ENCODE assay signal across 10 cellular contexts in the genomic region with DNA sequence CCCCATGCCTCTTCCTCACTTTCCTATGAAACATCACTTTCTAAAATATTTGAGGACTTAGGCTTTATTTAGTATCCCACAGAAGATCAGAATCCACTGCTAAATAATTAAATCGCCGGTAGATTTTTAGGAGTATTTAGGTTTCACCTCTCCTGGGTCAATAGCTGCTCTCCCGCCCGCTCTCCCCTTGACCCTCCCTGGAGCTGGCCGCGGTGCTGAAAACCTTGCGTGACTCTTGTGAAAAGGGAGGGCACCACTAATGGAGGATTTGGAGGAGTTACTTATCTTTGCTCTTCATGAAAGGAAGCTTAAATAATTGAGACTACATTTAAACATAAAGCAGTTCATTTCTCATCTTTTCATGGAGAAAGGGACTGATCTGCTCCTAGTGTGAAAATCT. TPM values are rescaled to one million over a fixed set of nuclear protein-coding genes. Genes with fewer than 3 reads are reported as not detected.
DNase-seq lines count a peak whose midpoint lies in the region; ATAC-seq and TF ChIP-seq lines count a peak whose summit lies in the region.
"Had no signal": no experiment of that assay in that cellular context is flagged by ENCODE, and none has a peak within 500 bp of the region (broad histone marks: within the 10 kb centered on the region; RNA-seq: fewer than 3 reads in every experiment).

No MANE protein-coding gene starts in this region.

- H3K9me2 ChIP-seq in Karpas-422 (replicated peaks; ENCODE audit: insufficient read depth, low read length): no peaks in the 10 kb centered on the region

- H3K4me2 ChIP-seq in Karpas-422 (ENCODE audit: low read depth, low read length, poor library complexity, severe bottlenecking): no peak overlapping the region

- H3K79me2 ChIP-seq in Karpas-422 (ENCODE audit: low read length): no peaks in the 10 kb centered on the region

- no peak overlapping the region for H3K4me3 ChIP-seq in GM12865 (ENCODE audit: low read depth, low read length)
- H3K4me3 ChIP-seq in Karpas-422 (ENCODE audit: low read length): no peak overlapping the region
- H3K4me3 ChIP-seq: lower lobe of right lung had no signal

- H3K4me1 ChIP-seq in Karpas-422 (ENCODE audit: low read length): no peaks in the 10 kb centered on the region
- H3K4me1 ChIP-seq: lower lobe of right lung had no signal

- DNase-seq in GM12865 (ENCODE audit: low read depth): peak; percentile 44
- DNase-seq in Karpas-422: peak; percentile 66
- peak; percentile 17 for DNase-seq in amniotic epithelial cell (ENCODE audit: low read depth)
- peak; percentile 92 for DNase-seq in nephron progenitor cell
- DNase-seq in NCI-H146 treated with DMSO at 0.1 percent for 48 hours (lab: John Stamatoyannopoulos, UW; ENCODE audit: unreplicated experiment): no peak
- DNase-seq: activated CD4-positive, alpha-beta T cell treated with anti-CD3 and anti-CD28 coated beads, Interleukin-2, amount 50 U/mL, for 1 hour; lower lobe of right lung had no signal

- H4K20me1 ChIP-seq in Karpas-422 (ENCODE audit: insufficient read depth, low read depth, low read length): no peaks in the 10 kb centered on the region

- no peaks in the 10 kb centered on the region for H3K36me3 Mint-ChIP-seq in nephron progenitor cell (ENCODE audit: low read depth)

- H3K4me3 Mint-ChIP-seq in nephron progenitor cell: no peak overlapping the region

- H3K9ac ChIP-seq in Karpas-422 (ENCODE audit: low read length): no peak overlapping the region

- no peak overlapping the region for H2AFZ ChIP-seq in Karpas-422 (ENCODE audit: low read length)

- H3K36me3 ChIP-seq in Karpas-422 (ENCODE audit: insufficient read depth, low read length): no peaks in the 10 kb centered on the region
- H3K36me3 ChIP-seq: lower lobe of right lung had no signal

- peaks cover 6% of the 10 kb centered on the region for H3K4me1 Mint-ChIP-seq in nephron progenitor cell

- no peaks in the 10 kb centered on the region for H3K27me3 ChIP-seq in Karpas-422 (ENCODE audit: low read length)

- H3K27ac ChIP-seq in Karpas-422 (ENCODE audit: low read length): no peak overlapping the region
- H3K27ac ChIP-seq: lower lobe of right lung had no signal

- no peak overlapping the region for H3K27ac Mint-ChIP-seq in nephron progenitor cell

- H3K9me3 ChIP-seq in Karpas-422 (ENCODE audit: low read length): no peaks in the 10 kb centered on the region
- H3K9me3 ChIP-seq: lower lobe of right lung had no signal

- TF ChIP-seq CTCF in GM12865 (IDR thresholded peaks at IDR 0.05; ENCODE audit: insufficient read depth, low read depth, low read length, missing control alignments) (no peak), nephron progenitor cell (IDR thresholded peaks at IDR 0.05) (no peak)

- peaks cover 97% of the 10 kb centered on the region for H3K27me3 Mint-ChIP-seq in nephron progenitor cell (ENCODE audit: low read depth, poor library complexity)

- no peaks in the 10 kb centered on the region for H3K9me3 Mint-ChIP-seq in nephron progenitor cell

- ATAC-seq in GM19397 (IDR thresholded peaks at IDR 0.05; ENCODE audit: unreplicated experiment) (no peak), HG03469 (IDR thresholded peaks at IDR 0.05; ENCODE audit: unreplicated experiment) (no peak)
- ATAC-seq: esophagus mucosa, lower lobe of right lung had no signal

RNA-seq across cellular contexts. Expression of gene POU4F1, which starts 14.1 kb away (rescaled TPM):
- not detected in 2 replicates for total RNA-seq in Karpas-422 (2014; rRNA removed; shearing (Covaris generic); ENCODE audit: low replicate concordance)
- total RNA-seq: lower lobe of right lung had no signal
